Comparison of ENCODE assay signal across 21 cellular contexts in the genomic region with DNA sequence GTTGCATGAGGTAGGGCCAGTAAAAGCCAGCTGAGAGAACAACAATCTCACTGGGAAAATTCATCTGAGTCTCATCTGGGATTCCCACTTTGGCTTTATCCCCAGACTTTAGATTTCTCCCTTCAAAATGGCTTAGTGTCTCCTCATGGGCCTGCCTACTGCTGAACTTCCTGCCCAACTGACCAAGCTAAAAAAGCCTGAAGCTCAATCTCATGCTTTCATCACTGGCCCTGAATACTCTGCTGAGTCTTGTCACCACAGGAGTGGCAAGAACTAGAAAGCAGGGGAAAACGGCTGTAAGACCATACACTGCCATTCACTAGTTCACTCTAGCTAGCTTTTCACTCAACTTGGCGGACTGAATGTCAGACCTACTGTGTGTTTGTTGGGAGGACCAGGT.
"Had no signal": no experiment of that assay in that cellular context is flagged by ENCODE, and none has a peak within 500 bp of the region (broad histone marks: within the 10 kb centered on the region; RNA-seq: fewer than 3 reads in every experiment).

No MANE protein-coding gene starts in this region.

- H3K36me3 ChIP-seq: heart right ventricle, ovary, spleen, stomach, thoracic aorta, transverse colon had no signal

- H3K4me1 ChIP-seq: heart right ventricle, spleen, stomach, transverse colon had no signal

- H3K9me3 Mint-ChIP-seq: natural killer cell, neural crest cell had no signal

- H3K9me3 ChIP-seq: heart right ventricle, ovary, spleen, stomach, thoracic aorta, transverse colon had no signal

- H3K27ac ChIP-seq: dorsolateral prefrontal cortex, heart right ventricle, ovary, spleen, stomach, thoracic aorta, transverse colon had no signal

- H3K36me3 Mint-ChIP-seq: natural killer cell had no signal

- DNase-seq: cortex of kidney; dorsolateral prefrontal cortex; effector CD8-positive, alpha-beta T cell; heart right ventricle; hypothalamus; islet precursor cell; mammary epithelial cell; natural killer cell; nucleus accumbens; ovary; right cardiac atrium; spleen; stimulated activated CD4-positive, alpha-beta T cell treated with anti-CD3 and anti-CD28 coated beads, Interleukin-15, amount 100 ng/mL, for 24 hours; stimulated activated CD4-positive, alpha-beta T cell treated with anti-CD3 and anti-CD28 coated beads, Interleukin-1b, Interleukin-23, amount 100 ng/mL, for 48 hours; stimulated activated naive CD4-positive, alpha-beta T cell; stomach; substantia nigra; transverse colon had no signal

- H3K4me3 ChIP-seq: dorsolateral prefrontal cortex, heart right ventricle, ovary, spleen, stomach, thoracic aorta, transverse colon had no signal

- ATAC-seq: heart right ventricle, left lobe of liver, natural killer cell, right cardiac atrium had no signal

- H3K27me3 ChIP-seq: dorsolateral prefrontal cortex, heart right ventricle, ovary, spleen, stomach, transverse colon had no signal

- H3K4me3 Mint-ChIP-seq: natural killer cell, neural crest cell had no signal

- H3K27ac Mint-ChIP-seq: natural killer cell had no signal

- H3K4me1 Mint-ChIP-seq: natural killer cell, neural crest cell had no signal
